Comparison of ENCODE assay signal across 10 cellular contexts in genomic region chr1:211738709-211739301, GRCh38.
DNase-seq lines count a peak whose midpoint lies in the region; ATAC-seq lines count a peak whose summit lies in the region.
"Had no signal": no experiment of that assay in that cellular context is flagged by ENCODE, and none has a peak within 500 bp of the region (broad histone marks: within the 10 kb centered on the region; RNA-seq: fewer than 3 reads in every experiment).

No MANE protein-coding gene starts in this region.

- no peaks in the 10 kb centered on the region for H3K27me3 ChIP-seq in mesendoderm (ENCODE audit: insufficient read depth, low read length, poor library complexity)

- H2BK5ac ChIP-seq in mesendoderm (ENCODE audit: low read length): no peak overlapping the region

- no peak overlapping the region for H3K56ac ChIP-seq in mesendoderm (ENCODE audit: low read length)

- H3K36me3 ChIP-seq in mesendoderm (ENCODE audit: control insufficient read depth, insufficient read depth, low read length): no peaks in the 10 kb centered on the region

- no peak overlapping the region for H3K4me3 ChIP-seq in mesendoderm (ENCODE audit: low read length)
- H3K4me3 ChIP-seq: SK-N-MC had no signal

- H3K23ac ChIP-seq in mesendoderm (ENCODE audit: low read length): peak overlapping the region; percentile 7

- peak; percentile 42 for ATAC-seq in HG03103 (IDR thresholded peaks at IDR 0.05; ENCODE audit: low read depth, unreplicated experiment)
- ATAC-seq in GM21737 (IDR thresholded peaks at IDR 0.05; ENCODE audit: unreplicated experiment): no peak

- no CpG with 5 or more reads among the region's 2 CpGs for WGBS in mesendoderm (ENCODE audit: extremely low coverage, insufficient coverage, low lambda C conversion rate)

- no peak overlapping the region for H3K27ac ChIP-seq in mesendoderm (ENCODE audit: low read depth, low read length)
- H3K27ac ChIP-seq: SK-N-MC had no signal

- no peak overlapping the region for H2BK120ac ChIP-seq in mesendoderm (ENCODE audit: low read depth, low read length)

- H4K8ac ChIP-seq in mesendoderm (ENCODE audit: low read depth, low read length): no peak overlapping the region

- no peak overlapping the region for H3K9ac ChIP-seq in mesendoderm (ENCODE audit: low read length)

- peaks cover 4% of the 10 kb centered on the region for H3K4me1 ChIP-seq in mesendoderm (ENCODE audit: control insufficient read depth, low read depth, low read length)

- peak; percentile 29 for DNase-seq in COLO668 (lab: John Stamatoyannopoulos, UW; ENCODE audit: unreplicated experiment)
- peak; percentile 30 for DNase-seq in activated CD8-positive, alpha-beta memory T cell treated with anti-CD3 and anti-CD28 coated beads, Interleukin-2, amount 50 U/mL, for 4 hours
- DNase-seq in mesendoderm: no peak
- no peak for DNase-seq in cerebellar nuclear complex (lab: John Stamatoyannopoulos, UW)
- no peak for DNase-seq in hepatic stellate cell (ENCODE audit: low spot score)
- DNase-seq in foreskin melanocyte: no peak
- DNase-seq: occipital lobe had no signal

- no peak overlapping the region for H3K4me2 ChIP-seq in mesendoderm (ENCODE audit: low read length)

- no peak overlapping the region for H3K4ac ChIP-seq in mesendoderm (ENCODE audit: low read depth, low read length)

- H3K18ac ChIP-seq in mesendoderm (ENCODE audit: low read length): no peak overlapping the region

- no peak overlapping the region for H2BK15ac ChIP-seq in mesendoderm (replicated peaks; ENCODE audit: low read depth)

- no peak overlapping the region for H4K5ac ChIP-seq in mesendoderm (ENCODE audit: low read length)

- no peaks in the 10 kb centered on the region for H3K79me1 ChIP-seq in mesendoderm (ENCODE audit: low read length)

- H2AK5ac ChIP-seq in mesendoderm (ENCODE audit: low read length): no peak overlapping the region

- H3K79me2 ChIP-seq in mesendoderm (ENCODE audit: control insufficient read depth, insufficient read depth, low read length): no peaks in the 10 kb centered on the region

Comparison
In these comparisons a context has a peak if more than half of its experiments do, and no peak if none do; other contexts are left out.
1. DNase-seq: peak in COLO668 (single experiment) and activated CD8-positive, alpha-beta memory T cell treated with anti-CD3 and anti-CD28 coated beads, Interleukin-2, amount 50 U/mL, for 4 hours (single experiment); none in mesendoderm (single experiment), cerebellar nuclear complex (0 of 2), hepatic stellate cell (single experiment) and foreskin melanocyte (single experiment).